Comparison of ENCODE assay signal across 22 cellular contexts in the genomic region with DNA sequence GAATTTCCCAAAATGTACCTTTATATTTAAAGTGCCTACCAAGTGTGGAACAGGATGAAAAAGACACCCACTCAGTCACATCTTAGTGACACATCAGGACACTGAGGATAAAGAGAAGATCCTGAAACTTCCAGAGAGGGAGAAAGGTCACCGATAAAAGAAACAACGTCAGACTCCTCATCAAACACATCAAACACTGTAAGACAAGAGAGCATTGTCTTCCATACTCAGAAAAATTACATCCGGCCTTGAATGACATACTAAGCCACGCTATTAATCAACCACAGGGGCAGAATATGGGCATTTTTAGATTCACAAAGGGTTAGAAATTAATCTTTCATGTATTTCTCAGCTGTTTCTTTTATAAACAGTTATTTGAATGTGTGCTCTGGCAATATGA.
"Had no signal": no experiment of that assay in that cellular context is flagged by ENCODE, and none has a peak within 500 bp of the region (broad histone marks: within the 10 kb centered on the region; RNA-seq: fewer than 3 reads in every experiment).

No MANE protein-coding gene starts in this region.

- ATAC-seq: HepG2, SK-N-SH treated with all-trans-retinoic acid at 6 μM for 48 hours had no signal

- H3K27me3 ChIP-seq: MG63 had no signal

- DNase-seq: IMR-90, Karpas-422, KG1, MG63, NCI-H1092, NCI-H1105 treated with DMSO at 0.1 percent for 48 hours, NCI-H1417 treated with DMSO at 0.1 percent for 48 hours, NCI-H187, NCI-H2029, NCI-H2081 treated with DMSO at 0.1 percent for 48 hours, NCI-H2171, NCI-H226, NCI-H446, NCI-H510A, NCI-H524 treated with DMSO at 0.1 percent for 48 hours, NCI-H69, NCI-H774, RPMI8226, SHP77 had no signal

- H3K4me3 ChIP-seq: MG63 had no signal

- H3K36me3 ChIP-seq: MG63 had no signal

- H3K9me3 ChIP-seq: MG63 had no signal

- FAIRE-seq: HepG2, RCC 7860 had no signal
